ENCODE assay signal across 8 cellular contexts in the genomic region with DNA sequence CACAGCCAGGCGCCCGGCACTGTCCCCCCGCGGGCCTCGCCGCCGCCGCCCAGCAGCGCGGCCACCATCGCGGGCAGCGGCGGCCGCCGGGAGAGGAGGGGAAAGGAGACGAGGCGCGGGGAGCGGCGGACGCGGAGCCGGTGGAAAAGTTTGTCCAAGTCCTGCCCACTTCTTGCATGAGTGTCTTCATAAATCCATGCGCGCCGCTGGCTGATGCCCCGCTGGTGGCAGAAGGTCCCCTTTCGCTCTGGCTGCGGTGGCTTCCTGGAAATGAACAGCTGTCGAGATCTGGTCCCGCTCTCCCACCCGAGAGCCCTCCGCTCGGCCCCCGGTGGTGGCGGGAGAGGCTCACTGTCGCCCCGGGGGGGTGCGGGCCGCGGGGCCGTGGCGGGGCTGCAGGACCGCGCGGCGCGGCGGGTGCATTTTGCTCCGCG. TPM values are rescaled to one million over a fixed set of nuclear protein-coding genes. Genes with fewer than 3 reads are reported as not detected.
DNase-seq lines count a peak whose midpoint lies in the region; ATAC-seq and TF ChIP-seq lines count a peak whose summit lies in the region.

No MANE protein-coding gene starts in this region.

- H3K4me3 Mint-ChIP-seq in activated naive CD4-positive, alpha-beta T cell treated with anti-CD3 and anti-CD28 coated beads, Interleukin-2, amount 50 U/mL, for 24 hours: peak overlapping the region; percentile 75

- no peaks in the 10 kb centered on the region for H3K9me3 Mint-ChIP-seq in activated naive CD4-positive, alpha-beta T cell treated with anti-CD3 and anti-CD28 coated beads, Interleukin-2, amount 50 U/mL, for 24 hours

- DNase-seq in BJ (ENCODE audit: low read depth): no peak
- peak; percentile 50 for DNase-seq in MV-4-11 (lab: John Stamatoyannopoulos, UW)
- DNase-seq in left cardiac atrium: peak; percentile 69
- no peak for DNase-seq in omental fat pad (ENCODE audit: low spot score)

- H3K36me3 ChIP-seq in BJ (ENCODE audit: control insufficient read depth, insufficient read depth, low read length) (peaks cover 4% of the 10 kb centered on the region), rectal smooth muscle tissue (ENCODE audit: control insufficient read depth, insufficient read depth, low read length) (no peaks in the 10 kb centered on the region)

- peaks cover 26% of the 10 kb centered on the region for H3K27me3 Mint-ChIP-seq in activated naive CD4-positive, alpha-beta T cell treated with anti-CD3 and anti-CD28 coated beads, Interleukin-2, amount 50 U/mL, for 24 hours

- H3K4me1 Mint-ChIP-seq in activated naive CD4-positive, alpha-beta T cell treated with anti-CD3 and anti-CD28 coated beads, Interleukin-2, amount 50 U/mL, for 24 hours: peaks cover 24% of the 10 kb centered on the region

- H3K36me3 Mint-ChIP-seq in activated naive CD4-positive, alpha-beta T cell treated with anti-CD3 and anti-CD28 coated beads, Interleukin-2, amount 50 U/mL, for 24 hours: peaks cover 2% of the 10 kb centered on the region

- H3K4me1 ChIP-seq in rectal smooth muscle tissue (ENCODE audit: control insufficient read depth, insufficient read depth, low read length): peaks cover 6% of the 10 kb centered on the region

- H3K9ac ChIP-seq in rectal smooth muscle tissue (ENCODE audit: low read length): peak overlapping the region; percentile 69

- POLR2A ChIA-PET in BJ (lab: Charles Lee): interaction anchor here (0.6 to 1.7 kb wide), 3 partner anchors 13 to 376 kb away, joined by 4 to 6 read pairs (median 4); no protein-coding TSS in a partner anchor

- peak overlapping the region; percentile 88 for H3K4me3 ChIP-seq in BJ (ENCODE audit: low read depth, low read length)
- peak overlapping the region; percentile 91 for H3K4me3 ChIP-seq in rectal smooth muscle tissue (ENCODE audit: low read length)

- no peaks in the 10 kb centered on the region; the same call in 1 of the 2 replicates for H3K27me3 ChIP-seq in BJ (ENCODE audit: control insufficient read depth, insufficient read depth, low read length)
- no peaks in the 10 kb centered on the region for H3K27me3 ChIP-seq in rectal smooth muscle tissue (ENCODE audit: control insufficient read depth, insufficient read depth, low read length)

- TF ChIP-seq CTCF in BJ (IDR thresholded peaks at IDR 0.05; ENCODE audit: insufficient read depth, low read depth, low read length): no peak
- no peak for TF ChIP-seq CTCF in omental fat pad (IDR thresholded peaks at IDR 0.05)

- peak overlapping the region; percentile 98 for H3K27ac ChIP-seq in rectal smooth muscle tissue (ENCODE audit: low read depth, low read length)

- H3K27ac Mint-ChIP-seq in activated naive CD4-positive, alpha-beta T cell treated with anti-CD3 and anti-CD28 coated beads, Interleukin-2, amount 50 U/mL, for 24 hours: no peak overlapping the region

- ATAC-seq in GM21529 (IDR thresholded peaks at IDR 0.05; ENCODE audit: unreplicated experiment) (peak; percentile 7), left cardiac atrium (no peak), GM21447 (IDR thresholded peaks at IDR 0.05; ENCODE audit: unreplicated experiment) (no peak), omental fat pad (ENCODE audit: low FRiP score) (no peak)

- intact Hi-C loops in left cardiac atrium (cut with DNase I): loop anchor here in 1 of 2 donors (10.0 kb wide), 1 partner anchor 312 kb away; no protein-coding TSS in a partner anchor

- CTCF ChIA-PET in BJ (lab: Yijun Ruan, JAX): interaction anchor here (0.7 to 4.2 kb wide), 11 partner anchors 11 to 514 kb away, joined by 3 to 34 read pairs (median 4); no protein-coding TSS in a partner anchor

RNA-seq across cellular contexts. Expression of a gene that starts 0.6 kb away (rescaled TPM):
- polyA plus RNA-seq in BJ (2011; rRNA removed): 26.2 and 30.9 TPM in 2 replicates
- 21.3 and 24.6 TPM in 2 replicates for polyA minus RNA-seq in BJ (2011; rRNA and poly(A)+ RNA removed)
- total RNA-seq in left cardiac atrium: 10 to 100 TPM; 33.5 to 39.3 TPM
- 100 to 1,000 TPM in 2 of 4 donors, 10 to 100 TPM in 2; 27.0 to 328 (median 97.9) TPM for total RNA-seq in omental fat pad

Comparison
In these comparisons a context has a peak if more than half of its experiments do, and no peak if none do; other contexts are left out.
1. DNase-seq: peak in MV-4-11 (single experiment) and left cardiac atrium (single experiment); none in BJ (single experiment) and omental fat pad (single experiment).